6 cellular contexts compared by ENCODE assay signal in the genomic region with DNA sequence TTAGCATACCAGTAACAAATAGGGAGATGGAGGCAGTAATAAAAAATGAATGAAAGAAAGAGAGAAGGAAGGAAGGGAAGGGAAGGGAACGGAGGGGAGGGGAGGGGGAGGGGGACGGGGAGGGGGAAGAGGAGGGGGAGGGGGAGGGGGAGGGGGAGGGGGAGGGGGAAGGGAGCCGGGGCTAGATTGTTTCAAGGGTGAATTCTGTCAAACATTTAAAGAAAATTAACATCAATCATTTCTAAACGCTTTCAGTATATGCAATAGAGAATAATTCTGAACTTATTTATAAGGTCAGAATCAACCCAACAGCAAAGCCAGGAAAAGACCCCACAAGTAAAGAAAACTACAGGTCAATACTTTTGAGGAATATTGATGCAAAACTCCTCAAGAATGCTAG.
"Had no signal": no experiment of that assay in that cellular context is flagged by ENCODE, and none has a peak within 500 bp of the region (broad histone marks: within the 10 kb centered on the region; RNA-seq: fewer than 3 reads in every experiment).

No MANE protein-coding gene starts in this region.

- H3K9ac ChIP-seq: KMS-11 had no signal

- FAIRE-seq: HTR-8/SVneo had no signal

- H3K4me2 ChIP-seq: KMS-11 had no signal

- DNase-seq: IMR-90, KBM-7, KG1 had no signal

- H3K27ac ChIP-seq: HL-60, KMS-11 had no signal
